In genomic region chr20:54091120-54091480, GRCh38 we compare ENCODE assay signal across 26 cellular contexts. TPM values are rescaled to one million over a fixed set of nuclear protein-coding genes. Genes with fewer than 3 reads are reported as not detected.
"Had no signal": no experiment of that assay in that cellular context is flagged by ENCODE, and none has a peak within 500 bp of the region (broad histone marks: within the 10 kb centered on the region; RNA-seq: fewer than 3 reads in every experiment).

No MANE protein-coding gene starts in this region.

- H3K4me1 ChIP-seq: body of pancreas, gastroesophageal sphincter, heart right ventricle, prostate gland had no signal

- H3K9me3 ChIP-seq: body of pancreas, gastroesophageal sphincter, heart right ventricle, neutrophil, ovary, prostate gland, spleen, tibial artery had no signal

- H3K4me3 ChIP-seq: body of pancreas, cardiac muscle cell, gastroesophageal sphincter, heart right ventricle, ovary, prostate gland, spleen, tibial artery had no signal

- H3K4me1 Mint-ChIP-seq: activated CD4-positive, alpha-beta T cell treated with anti-CD3 and anti-CD28 coated beads, Interleukin-2, amount 10 ng/mL, durations not matched to agents 24 days and 14 days; activated CD8-positive, alpha-beta memory T cell treated with anti-CD3 and anti-CD28 coated beads, Interleukin-2, amount 10 ng/mL, durations not matched to agents 7 days and 5 days had no signal

- H3K27me3 Mint-ChIP-seq: activated CD8-positive, alpha-beta T cell treated with anti-CD3 and anti-CD28 coated beads for 36 hours; activated naive CD4-positive, alpha-beta T cell treated with anti-CD3 and anti-CD28 coated beads, Interleukin-2, amount 50 U/mL, for 24 hours had no signal

- H3K4me3 Mint-ChIP-seq: activated CD4-positive, alpha-beta T cell treated with anti-CD3 and anti-CD28 coated beads, Interleukin-2, amount 10 ng/mL, durations not matched to agents 24 days and 14 days; activated CD8-positive, alpha-beta memory T cell treated with anti-CD3 and anti-CD28 coated beads, Interleukin-2, amount 10 ng/mL, durations not matched to agents 7 days and 5 days; activated CD8-positive, alpha-beta T cell treated with anti-CD3 and anti-CD28 coated beads for 36 hours; activated naive CD4-positive, alpha-beta T cell treated with anti-CD3 and anti-CD28 coated beads, Interleukin-2, amount 50 U/mL, for 24 hours; nephron; stimulated activated naive CD8-positive, alpha-beta T cell treated with anti-CD3 and anti-CD28 coated beads, Interleukin-15, Interleukin-2, amounts not matched to agents 100 ng/mL and 50 ng/mL, for 24 hours had no signal

- H3K36me3 Mint-ChIP-seq: activated CD8-positive, alpha-beta memory T cell treated with anti-CD3 and anti-CD28 coated beads, Interleukin-2, amount 10 ng/mL, durations not matched to agents 7 days and 5 days; activated naive CD4-positive, alpha-beta T cell treated with anti-CD3 and anti-CD28 coated beads, Interleukin-2, amount 50 U/mL, for 24 hours had no signal

- H3K9me3 Mint-ChIP-seq: activated CD4-positive, alpha-beta T cell treated with anti-CD3 and anti-CD28 coated beads, Interleukin-2, amount 10 ng/mL, durations not matched to agents 24 days and 14 days; activated CD8-positive, alpha-beta T cell treated with anti-CD3 and anti-CD28 coated beads for 36 hours; activated naive CD4-positive, alpha-beta T cell treated with anti-CD3 and anti-CD28 coated beads, Interleukin-2, amount 50 U/mL, for 24 hours; nephron; stimulated activated naive CD8-positive, alpha-beta T cell treated with anti-CD3 and anti-CD28 coated beads, Interleukin-15, Interleukin-2, amounts not matched to agents 100 ng/mL and 50 ng/mL, for 24 hours had no signal

- DNase-seq: activated CD4-positive, alpha-beta T cell treated with anti-CD3 and anti-CD28 coated beads, Interleukin-2, amount 10 ng/mL, durations not matched to agents 24 days and 14 days; activated CD8-positive, alpha-beta memory T cell treated with anti-CD3 and anti-CD28 coated beads, Interleukin-2, amount 10 ng/mL, durations not matched to agents 7 days and 5 days; activated CD8-positive, alpha-beta T cell treated with anti-CD3 and anti-CD28 coated beads for 36 hours; activated gamma-delta T cell treated with Interleukin-2 at 50 U/mL for 16 hours; anterior cingulate cortex; body of pancreas; cortex of kidney; heart right ventricle; islet precursor cell; left colon; mesenchymal stem cell; ovary; spleen; stimulated activated CD4-positive, alpha-beta T cell treated with anti-CD3 and anti-CD28 coated beads, Interleukin-4, amount 100 ng/mL, for 1 hour; substantia nigra; tibial artery had no signal

- H3K36me3 ChIP-seq: cardiac muscle cell, gastroesophageal sphincter, heart right ventricle, neutrophil, ovary, prostate gland, spleen, tibial artery had no signal

- H3K27me3 ChIP-seq: body of pancreas, cardiac muscle cell, neutrophil, ovary had no signal

- H3K27ac Mint-ChIP-seq: activated CD4-positive, alpha-beta T cell treated with anti-CD3 and anti-CD28 coated beads, Interleukin-2, amount 10 ng/mL, durations not matched to agents 24 days and 14 days; activated CD8-positive, alpha-beta memory T cell treated with anti-CD3 and anti-CD28 coated beads, Interleukin-2, amount 10 ng/mL, durations not matched to agents 7 days and 5 days; activated CD8-positive, alpha-beta T cell treated with anti-CD3 and anti-CD28 coated beads for 36 hours; activated naive CD4-positive, alpha-beta T cell treated with anti-CD3 and anti-CD28 coated beads, Interleukin-2, amount 50 U/mL, for 24 hours; nephron; stimulated activated naive CD8-positive, alpha-beta T cell treated with anti-CD3 and anti-CD28 coated beads, Interleukin-15, Interleukin-2, amounts not matched to agents 100 ng/mL and 50 ng/mL, for 24 hours had no signal

- ATAC-seq: activated CD4-positive, CD25-positive, alpha-beta regulatory T cell treated with anti-CD3 and anti-CD28 coated beads, Interleukin-2, amount 50 U/mL, for 24 hours; activated CD8-positive, alpha-beta memory T cell treated with anti-CD3 and anti-CD28 coated beads, Interleukin-2, amount 10 ng/mL, durations not matched to agents 7 days and 5 days; activated CD8-positive, alpha-beta T cell treated with anti-CD3 and anti-CD28 coated beads for 36 hours; body of pancreas; gastroesophageal sphincter; heart right ventricle; left colon had no signal

- H3K27ac ChIP-seq: body of pancreas, cardiac muscle cell, epithelial cell of prostate, gastroesophageal sphincter, heart right ventricle, neutrophil, ovary, prostate gland, spleen, tibial artery, VCaP had no signal

RNA-seq across cellular contexts. Expression of gene BCAS1, which starts 20.7 kb away (rescaled TPM):
- total RNA-seq: activated CD4-positive, alpha-beta T cell treated with anti-CD3 and anti-CD28 coated beads, Interleukin-2, amount 10 ng/mL, durations not matched to agents 24 days and 14 days; cardiac muscle cell; heart right ventricle had no signal
- polyA plus RNA-seq: cardiac muscle cell had no signal
